8 cellular contexts compared by ENCODE assay signal in the genomic region with DNA sequence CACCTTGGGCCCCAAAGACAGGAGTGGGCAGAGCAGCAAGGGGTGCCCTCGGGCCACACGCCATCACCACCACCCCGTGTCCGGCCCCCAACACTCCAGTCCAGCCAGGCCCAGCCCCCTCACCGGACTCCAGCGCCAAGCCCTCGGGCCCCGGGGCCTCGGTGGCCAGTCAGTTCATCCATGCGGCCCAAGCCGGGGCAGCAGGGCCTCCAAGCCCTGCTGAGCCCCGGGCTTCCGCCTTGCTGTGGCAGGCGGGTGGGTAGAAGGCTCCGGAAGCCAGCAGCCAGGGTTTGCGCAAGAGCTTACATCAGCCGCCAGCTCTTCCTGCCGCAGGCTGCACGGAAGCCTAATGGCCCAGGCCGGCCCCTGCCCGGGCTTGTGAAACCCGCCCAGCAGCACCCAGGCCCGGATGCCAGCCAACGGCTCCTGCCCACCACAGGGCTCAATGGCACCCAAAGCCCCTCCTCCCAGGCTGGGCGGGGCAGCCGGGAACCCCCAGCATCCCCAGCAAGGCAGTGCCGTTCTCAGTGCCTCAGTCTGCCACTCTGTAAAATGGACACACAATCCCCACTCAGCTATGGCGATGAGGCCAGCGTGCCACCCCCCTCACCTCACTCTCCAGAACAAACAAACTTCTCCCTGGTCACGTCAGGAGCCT. TPM values are rescaled to one million over a fixed set of nuclear protein-coding genes. Genes with fewer than 3 reads are reported as not detected.
A peak's percentile ranks its signal among the peaks of the same experiment; 100 is the strongest.
DNase-seq lines count a peak whose midpoint lies in the region; ATAC-seq and TF ChIP-seq lines count a peak whose summit lies in the region.

No MANE protein-coding gene starts in this region.

- no peak for TF ChIP-seq CTCF in HCT116 (IDR thresholded peaks at IDR 0.05 in 2 of 3, conservative IDR thresholded peaks at IDR 0.05 in 1 of 3; ENCODE audit: borderline replicate concordance in 1 of 3, insufficient read depth in 1 of 3, low read depth in 2 of 3, low read length in 2 of 3)

- peak; percentile 84 for ATAC-seq in HCT116

- no peak for TF ChIP-seq POLR2A in HCT116 (IDR thresholded peaks at IDR 0.05; ENCODE audit: borderline replicate concordance, extremely low read depth, insufficient read depth, insufficient read length)

- intact Hi-C loops in HCT116 (cut with micrococcal nuclease) = no loop called here

- no peaks in the 10 kb centered on the region for H3K9me2 ChIP-seq in HCT116 (ENCODE audit: insufficient read depth)

- H3K79me2 ChIP-seq in HCT116 (ENCODE audit: insufficient read depth, low read length) = peaks cover 78% of the 10 kb centered on the region

- peak overlapping the region; percentile 83 to 89 for H3K4me3 ChIP-seq in HCT116 (replicated peaks in 1 of 2; ENCODE audit: low read depth in 1 of 2, low read length in 2 of 2)

- H3K27me3 ChIP-seq in HCT116 (ENCODE audit: insufficient read depth, low read length) = no peaks in the 10 kb centered on the region

- CTCF ChIA-PET in HCT116 (lab: Charles Lee) = interaction anchor here (0.8 to 3.3 kb wide), 4 partner anchors 31 to 281 kb away, joined by 3 to 11 read pairs (median 4); no protein-coding TSS in a partner anchor

- peaks cover 12 to 14% of the 10 kb centered on the region in 2 experiments; a peak in 3 of 4 replicates for H3K36me3 ChIP-seq in HCT116 (ENCODE audit: control insufficient read depth in 1 of 2, insufficient read depth in 2 of 2, low read length in 2 of 2)

- RAD21 ChIA-PET in HCT116 (lab: Charles Lee; ENCODE audit: low non-redundant PET in 1 of 2, low total read pairs in 2 of 2, uncharacterized antibody in 2 of 2, unreplicated experiment in 2 of 2) = interaction anchor here (0.6 to 1.5 kb wide), 4 partner anchors 29 to 98 kb away, joined by 3 read pairs; no protein-coding TSS in a partner anchor

- DNase-seq in GM04504 (ENCODE audit: low read depth) = peak; percentile 88
- DNase-seq in HCT116 (ENCODE audit: low read depth, low spot score) = peak; percentile 86
- DNase-seq in NAMALWA (ENCODE audit: low spot score) = peak; percentile 98
- peak; percentile 91 for DNase-seq in activated CD4-positive, CD25-positive, alpha-beta regulatory T cell treated with anti-CD3 and anti-CD28 coated beads, Interleukin-2, amount 50 U/mL, for 72 hours
- peak; percentile 54 for DNase-seq in cerebellum (ENCODE audit: low spot score)
- peak; percentile 95 for DNase-seq in mesenteric fat pad (ENCODE audit: low spot score)
- DNase-seq in stimulated activated CD8-positive, alpha-beta memory T cell treated with anti-CD3 and anti-CD28 coated beads, Interleukin-4, amount 100 ng/mL, for 48 hours = peak; percentile 91
- no peak for DNase-seq in NCI-H446 treated with DMSO at 0.1 percent for 48 hours (lab: John Stamatoyannopoulos, UW)

- peak overlapping the region; percentile 92 for H3K27ac ChIP-seq in HCT116 (ENCODE audit: low read depth, low read length)

- BruUV-seq in HCT116 (replicated peaks; lab: Mats Ljungman, UMichigan) = no TSS peak

- H2AFZ ChIP-seq in HCT116 (ENCODE audit: low read depth, low read length, poor library complexity, severe bottlenecking) = peak overlapping the region; percentile 26

- TF ChIP-seq RAD21 in HCT116 (IDR thresholded peaks at IDR 0.05; ENCODE audit: low read depth) = no peak

- H3K9ac ChIP-seq in HCT116 (ENCODE audit: low read length) = peak overlapping the region; percentile 91

- H3K9me3 ChIP-seq in HCT116 (ENCODE audit: control insufficient read depth in 1 of 2, insufficient read depth in 1 of 2, low read depth in 1 of 2, low read length in 2 of 2) = no peaks in the 10 kb centered on the region

- POLR2A ChIA-PET in HCT116 (lab: Charles Lee) = interaction anchor here (0.6 to 2.0 kb wide), 7 partner anchors 11 to 200 kb away, joined by 4 to 18 read pairs (median 5); partner anchors contain the start of gene TNRC18

- H3K4me1 ChIP-seq in HCT116 (ENCODE audit: control insufficient read depth in 1 of 2, insufficient read depth in 2 of 2, low read length in 2 of 2) = peaks cover 37 to 62% of the 10 kb centered on the region in 2 experiments

- peak overlapping the region; percentile 96 for H3K4me2 ChIP-seq in HCT116 (ENCODE audit: low read length)

- no peaks in the 10 kb centered on the region for H4K20me1 ChIP-seq in HCT116 (ENCODE audit: insufficient read depth)

TF ChIP-seq in HCT116, 20 proteins besides CTCF, POLR2A, EP300 and RAD21:
- peak; percentile 93 for TF ChIP-seq POLR2AphosphoS5 (IDR thresholded peaks at IDR 0.05; ENCODE audit: low read depth, low read length)
- peak; percentile 86; the same call in 1 of the 2 replicates for TF ChIP-seq ZFX (IDR thresholded peaks at IDR 0.05)
- no peak for TF ChIP-seq EZH2phosphoT487 (IDR thresholded peaks at IDR 0.05; ENCODE audit: borderline replicate concordance)
- no peak for TF ChIP-seq ZNF274 (IDR thresholded peaks at IDR 0.05; ENCODE audit: low read depth, low read length)
- TF ChIP-seq YY1 (IDR thresholded peaks at IDR 0.05; ENCODE audit: extremely low read depth, insufficient replicate concordance, low read depth, low read length) = peak; percentile 7
- peak; percentile 90 for TF ChIP-seq TCF7L2 (IDR thresholded peaks at IDR 0.05; ENCODE audit: borderline replicate concordance, extremely low read depth, insufficient read depth, insufficient read length)
- TF ChIP-seq, protein P1, sequence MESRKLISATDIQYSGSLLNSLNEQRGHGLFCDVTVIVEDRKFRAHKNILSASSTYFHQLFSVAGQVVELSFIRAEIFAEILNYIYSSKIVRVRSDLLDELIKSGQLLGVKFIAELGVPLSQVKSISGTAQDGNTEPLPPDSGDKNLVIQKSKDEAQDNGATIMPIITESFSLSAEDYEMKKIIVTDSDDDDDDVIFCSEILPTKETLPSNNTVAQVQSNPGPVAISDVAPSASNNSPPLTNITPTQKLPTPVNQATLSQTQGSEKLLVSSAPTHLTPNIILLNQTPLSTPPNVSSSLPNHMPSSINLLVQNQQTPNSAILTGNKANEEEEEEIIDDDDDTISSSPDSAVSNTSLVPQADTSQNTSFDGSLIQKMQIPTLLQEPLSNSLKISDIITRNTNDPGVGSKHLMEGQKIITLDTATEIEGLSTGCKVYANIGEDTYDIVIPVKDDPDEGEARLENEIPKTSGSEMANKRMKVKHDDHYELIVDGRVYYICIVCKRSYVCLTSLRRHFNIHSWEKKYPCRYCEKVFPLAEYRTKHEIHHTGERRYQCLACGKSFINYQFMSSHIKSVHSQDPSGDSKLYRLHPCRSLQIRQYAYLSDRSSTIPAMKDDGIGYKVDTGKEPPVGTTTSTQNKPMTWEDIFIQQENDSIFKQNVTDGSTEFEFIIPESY (IDR thresholded peaks at IDR 0.05; ENCODE audit: extremely low read depth, insufficient replicate concordance, low read length) = peak; percentile 63
- TF ChIP-seq, protein P2, sequence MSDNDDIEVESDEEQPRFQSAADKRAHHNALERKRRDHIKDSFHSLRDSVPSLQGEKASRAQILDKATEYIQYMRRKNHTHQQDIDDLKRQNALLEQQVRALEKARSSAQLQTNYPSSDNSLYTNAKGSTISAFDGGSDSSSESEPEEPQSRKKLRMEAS (IDR thresholded peaks at IDR 0.05) = no peak
- no peak for TF ChIP-seq EZH2 (IDR thresholded peaks at IDR 0.05)
- no peak for TF ChIP-seq JUND (IDR thresholded peaks at IDR 0.05)
- TF ChIP-seq CEBPB (IDR thresholded peaks at IDR 0.05; ENCODE audit: low read depth) = no peak
TF ChIP-seq in HCT116: peak in this region for 5.

RNA-seq across cellular contexts. Expression of gene TNRC18, which starts 26.5 kb away (rescaled TPM):
- total RNA-seq in HCT116 (2021; ENCODE audit: unreplicated experiment) = 101 TPM
- polyA plus RNA-seq in HCT116 (2012) = 65.0 and 67.6 TPM in 2 replicates
- 64.9 TPM for total RNA-seq in cerebellum
- 69.4 TPM for total RNA-seq in mesenteric fat pad
